17 cellular contexts compared by ENCODE assay signal in genomic region chr6:38867726-38868125, GRCh38.
DNase-seq lines count a peak whose midpoint lies in the region; ATAC-seq, FAIRE-seq and TF ChIP-seq lines count a peak whose summit lies in the region.
"Had no signal": no experiment of that assay in that cellular context is flagged by ENCODE, and none has a peak within 500 bp of the region (broad histone marks: within the 10 kb centered on the region; RNA-seq: fewer than 3 reads in every experiment).

No MANE protein-coding gene starts in this region.

- H3K36me3 ChIP-seq in mammary epithelial cell (ENCODE audit: insufficient read depth, low read length) (no peaks in the 10 kb centered on the region), endothelial cell of umbilical vein (ENCODE audit: control insufficient read depth in 2 of 2, extremely low read depth in 1 of 2, insufficient read depth in 2 of 2, low read length in 2 of 2) (no peaks in the 10 kb centered on the region)
- H3K36me3 ChIP-seq: BLaER1 had no signal

- H2AFZ ChIP-seq in mammary epithelial cell (ENCODE audit: low read depth, low read length) (no peak overlapping the region), endothelial cell of umbilical vein (ENCODE audit: low read depth, low read length) (no peak overlapping the region)

- no peak for TF ChIP-seq POLR2A in endothelial cell of umbilical vein (IDR thresholded peaks at IDR 0.05; ENCODE audit: low read depth, low read length)

- no peaks in the 10 kb centered on the region for H3K36me3 Mint-ChIP-seq in MCF 10A (ENCODE audit: insufficient read depth, unreplicated experiment)
- H3K36me3 Mint-ChIP-seq: CD8-positive, alpha-beta T cell had no signal

- H3K27me3 Mint-ChIP-seq in MCF 10A (ENCODE audit: insufficient read depth, unreplicated experiment) = no peaks in the 10 kb centered on the region

- H3K4me3 Mint-ChIP-seq in MCF 10A (ENCODE audit: unreplicated experiment) = no peak overlapping the region
- H3K4me3 Mint-ChIP-seq: CD8-positive, alpha-beta T cell; H9 had no signal

- WGBS in mammary epithelial cell (ENCODE audit: low coverage, missing lambda C conversion rate) = 70% methylated on average over 2 of the region's 2 CpGs

- H3K4me3 ChIP-seq in mammary epithelial cell (replicated peaks in 1 of 3; ENCODE audit: insufficient read depth in 1 of 3, low read depth in 2 of 3, low read length in 3 of 3) (no peak overlapping the region), endothelial cell of umbilical vein (replicated peaks in 1 of 3; ENCODE audit: insufficient read depth in 1 of 3, low read depth in 1 of 3, low read length in 3 of 3) (no peak overlapping the region)
- H3K4me3 ChIP-seq: BLaER1 had no signal

- H3K9ac ChIP-seq in mammary epithelial cell (ENCODE audit: insufficient read depth, low read length) (no peak overlapping the region), endothelial cell of umbilical vein (replicated peaks; ENCODE audit: extremely low read depth, insufficient read depth, low read length) (no peak overlapping the region)
- H3K9ac ChIP-seq: BLaER1 had no signal

- no peaks in the 10 kb centered on the region for H3K9me1 ChIP-seq in endothelial cell of umbilical vein (replicated peaks; ENCODE audit: control insufficient read depth, extremely low read depth, insufficient read depth, low read length)

- H3K79me2 ChIP-seq in mammary epithelial cell (ENCODE audit: insufficient read depth, low read length) (no peaks in the 10 kb centered on the region), endothelial cell of umbilical vein (ENCODE audit: control insufficient read depth, insufficient read depth, low read length) (no peaks in the 10 kb centered on the region)

- H4K20me1 ChIP-seq in mammary epithelial cell (ENCODE audit: insufficient read depth, low read length) = no peaks in the 10 kb centered on the region
- H4K20me1 ChIP-seq in endothelial cell of umbilical vein (replicated peaks; ENCODE audit: control insufficient read depth, extremely low read depth, insufficient read depth, low read length) = no peaks in the 10 kb centered on the region
- H4K20me1 ChIP-seq: BLaER1 had no signal

- in situ Hi-C loops in mammary epithelial cell (cut with MboI; ENCODE audit: low sequenced_read_pairs in 2 of 2) = loop anchor here in 1 of 2 donors (25.0 kb wide), 1 partner anchor 445 kb away; the partner anchor contains the start of genes KCNK16 and KCNK17

- H3K4me1 Mint-ChIP-seq in MCF 10A (ENCODE audit: insufficient read depth, unreplicated experiment) = no peaks in the 10 kb centered on the region

- ATAC-seq in GM19452 (IDR thresholded peaks at IDR 0.05; ENCODE audit: unreplicated experiment) (no peak), HG03442 (IDR thresholded peaks at IDR 0.05; ENCODE audit: unreplicated experiment) (no peak)
- ATAC-seq: CD8-positive, alpha-beta T cell had no signal

- DNase-seq in mammary epithelial cell = peak; percentile 40
- no peak for DNase-seq in MCF 10A (ENCODE audit: unreplicated experiment)
- DNase-seq in RWPE1 (ENCODE audit: low spot score) = peak; percentile 10
- peak; percentile 11 for DNase-seq in endothelial cell of umbilical vein (ENCODE audit: low read depth, low spot score)
- no peak for DNase-seq in middle frontal gyrus (ENCODE audit: extremely low spot score, low spot score)
- DNase-seq in NCI-H146 treated with DMSO at 0.1 percent for 48 hours (lab: John Stamatoyannopoulos, UW; ENCODE audit: unreplicated experiment) = no peak
- DNase-seq: Calu3; CD8-positive, alpha-beta T cell; DMS79 treated with DMSO at 0.1 percent for 48 hours; GDM1; H9 had no signal

- no peak for FAIRE-seq in endothelial cell of umbilical vein (lab: Jason Lieb, UNC)
- FAIRE-seq: GM12892, H1 had no signal

- POLR2A ChIA-PET in MCF 10A (lab: Yijun Ruan, JAX) = interaction anchor here (0.7 kb wide), 1 partner anchor 135 kb away, joined by 4 read pairs; no protein-coding TSS in a partner anchor
- POLR2A ChIA-PET in RWPE1 (lab: Yijun Ruan, JAX; ENCODE audit: low non-redundant PET) = no interaction called here
- POLR2A ChIA-PET in endothelial cell of umbilical vein (lab: Charles Lee) = no interaction called here

- intact Hi-C loops in mammary epithelial cell (cut with micrococcal nuclease) (no loop called here), MCF 10A (cut with micrococcal nuclease) (no loop called here), endothelial cell of umbilical vein (cut with micrococcal nuclease) (no loop called here)

- no peak overlapping the region for H3K4me2 ChIP-seq in mammary epithelial cell (ENCODE audit: insufficient read depth, low read depth, low read length)
- no peak overlapping the region for H3K4me2 ChIP-seq in endothelial cell of umbilical vein (ENCODE audit: insufficient read depth, low read length)
- H3K4me2 ChIP-seq: BLaER1 had no signal

- dilution Hi-C loops in mammary epithelial cell (cut with HindIII; ENCODE audit: low sequenced_read_pairs) = no loop called here
- dilution Hi-C loops in endothelial cell of umbilical vein (cut with MboI; ENCODE audit: extremely low pct_ligation_motif_present, low sequenced_read_pairs) = no loop called here

- no peak overlapping the region for H3K27ac Mint-ChIP-seq in MCF 10A (ENCODE audit: low read depth, unreplicated experiment)
- H3K27ac Mint-ChIP-seq: CD8-positive, alpha-beta T cell; H9 had no signal

- no peaks in the 10 kb centered on the region for H3K9me3 Mint-ChIP-seq in MCF 10A (ENCODE audit: unreplicated experiment)
- H3K9me3 Mint-ChIP-seq: CD8-positive, alpha-beta T cell; H9 had no signal

- no peaks in the 10 kb centered on the region for H3K9me3 ChIP-seq in mammary epithelial cell (replicated peaks; ENCODE audit: insufficient read depth, low read length)
- no peaks in the 10 kb centered on the region for H3K9me3 ChIP-seq in endothelial cell of umbilical vein (replicated peaks; ENCODE audit: control insufficient read depth, insufficient read depth, low read length)
- H3K9me3 ChIP-seq: BLaER1 had no signal

- TF ChIP-seq CTCF in mammary epithelial cell (conservative IDR thresholded peaks at IDR 0.05 in 1 of 2, IDR thresholded peaks at IDR 0.05 in 1 of 2; ENCODE audit: extremely low read depth in 1 of 2, insufficient read depth in 1 of 2, low read depth in 1 of 2, low read length in 2 of 2) (no peak), MCF 10A (IDR thresholded peaks at IDR 0.05; ENCODE audit: unreplicated experiment) (no peak), RWPE1 (conservative IDR thresholded peaks at IDR 0.05; ENCODE audit: low read depth) (no peak), endothelial cell of umbilical vein (IDR thresholded peaks at IDR 0.05; ENCODE audit: extremely low read depth in 1 of 2, insufficient read depth in 1 of 2, low read depth in 1 of 2, low read length in 2 of 2) (no peak)

- H3K27me3 ChIP-seq in mammary epithelial cell (ENCODE audit: insufficient read depth, low read length) (no peaks in the 10 kb centered on the region), endothelial cell of umbilical vein (ENCODE audit: control insufficient read depth in 2 of 2, insufficient read depth in 2 of 2, low read length in 2 of 2) (peaks cover 0 to 2% of the 10 kb centered on the region in 2 experiments)
- H3K27me3 ChIP-seq: BLaER1 had no signal

- H3K4me1 ChIP-seq in mammary epithelial cell (ENCODE audit: insufficient read depth, low read length) (no peaks in the 10 kb centered on the region), endothelial cell of umbilical vein (ENCODE audit: control insufficient read depth, extremely low read depth, insufficient read depth, low read length) (no peaks in the 10 kb centered on the region)

- no TSS peak for BruUV-seq in mammary epithelial cell (replicated peaks; lab: Mats Ljungman, UMichigan)
- no TSS peak for BruUV-seq in MCF 10A (replicated peaks; lab: Mats Ljungman, UMichigan)
- BruUV-seq in endothelial cell of umbilical vein (replicated peaks; lab: Mats Ljungman, UMichigan) = no TSS peak

- CTCF ChIA-PET in mammary epithelial cell (lab: Charles Lee; ENCODE audit: low non-redundant PET) (no interaction called here), MCF 10A (lab: Yijun Ruan, JAX) (interaction anchor here (0.6 to 1.9 kb wide), 8 partner anchors 11 to 1824 kb away, joined by 3 to 8 read pairs (median 5); no protein-coding TSS in a partner anchor), RWPE1 (lab: Yijun Ruan, JAX) (no interaction called here), endothelial cell of umbilical vein (lab: Charles Lee) (interaction anchor here (0.7 kb wide), 1 partner anchor 29 kb away, joined by 3 read pairs; no protein-coding TSS in a partner anchor)

- H3K27ac ChIP-seq in mammary epithelial cell (ENCODE audit: insufficient read depth, low read depth, low read length) (no peak overlapping the region), RWPE1 (no peak overlapping the region), endothelial cell of umbilical vein (ENCODE audit: insufficient read depth, low read depth, low read length) (no peak overlapping the region)
- H3K27ac ChIP-seq: 22Rv1, BLaER1 had no signal

TF ChIP-seq in endothelial cell of umbilical vein, 7 proteins besides CTCF, POLR2A, EP300 and RAD21:
- TF ChIP-seq MYC (IDR thresholded peaks at IDR 0.05; ENCODE audit: low read depth, low read length) = no peak
- TF ChIP-seq FOS (IDR thresholded peaks at IDR 0.05; ENCODE audit: borderline replicate concordance, insufficient read depth, low read length) = no peak
- no peak for TF ChIP-seq GATA2 (IDR thresholded peaks at IDR 0.05; ENCODE audit: insufficient read depth, insufficient read length, low read depth, low read length)
- TF ChIP-seq JUN (IDR thresholded peaks at IDR 0.05; ENCODE audit: borderline replicate concordance, insufficient read depth, insufficient read length, low read depth) = no peak

Comparison
In these comparisons a context has a peak if more than half of its experiments do, and no peak if none do; other contexts are left out.
1. DNase-seq: peak in mammary epithelial cell (single experiment), RWPE1 (single experiment) and endothelial cell of umbilical vein (single experiment); none in MCF 10A (single experiment), middle frontal gyrus (single experiment) and NCI-H146 treated with DMSO at 0.1 percent for 48 hours (single experiment).
2. CTCF ChIA-PET loops: an anchor here in MCF 10A (0.6 to 1.9 kb wide) and endothelial cell of umbilical vein (0.7 kb wide); none called in mammary epithelial cell and RWPE1.